Comparison of ENCODE assay signal across 11 cellular contexts in the genomic region with DNA sequence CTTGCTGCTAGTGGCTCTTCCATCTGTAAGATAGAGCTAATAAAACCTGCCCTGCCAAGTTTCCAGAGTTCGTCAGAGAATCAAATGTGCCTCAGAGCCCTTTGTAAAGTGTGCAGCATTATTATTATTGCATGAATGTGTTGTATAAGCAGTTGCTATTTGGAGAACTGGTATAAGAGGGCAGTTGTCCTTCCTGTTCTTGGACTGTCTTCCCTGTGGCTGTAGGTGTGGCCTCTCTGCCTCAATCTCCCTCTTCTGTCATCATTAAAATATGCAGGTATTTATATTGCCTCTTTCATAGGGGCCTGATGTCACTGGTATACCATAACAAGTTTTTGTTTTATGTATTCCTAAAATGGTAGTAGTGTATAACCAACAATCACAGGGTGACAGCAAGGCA. TPM values are rescaled to one million over a fixed set of nuclear protein-coding genes. Genes with fewer than 3 reads are reported as not detected.
DNase-seq lines count a peak whose midpoint lies in the region; ATAC-seq, FAIRE-seq and TF ChIP-seq lines count a peak whose summit lies in the region.
"Had no signal": no experiment of that assay in that cellular context is flagged by ENCODE, and none has a peak within 500 bp of the region (broad histone marks: within the 10 kb centered on the region; RNA-seq: fewer than 3 reads in every experiment).

No MANE protein-coding gene starts in this region.

- no peak for TF ChIP-seq CTCF in osteocyte (IDR thresholded peaks at IDR 0.05)
- TF ChIP-seq CTCF in heart right ventricle (IDR thresholded peaks at IDR 0.05), result no peak

- H3K4me1 Mint-ChIP-seq in activated T-helper 2 cell treated with anti-CD3 and anti-CD28 coated beads, Interferon-gamma antibody, Interleukin-2, Interleukin-4, amounts not matched to agents 10 μg/mL and 5 μg/mL and 100 μg/mL, durations not matched to agents 14 hours and 24 hours and 36 hours (ENCODE audit: low read depth), result peaks cover 68% of the 10 kb centered on the region
- H3K4me1 Mint-ChIP-seq in osteocyte (ENCODE audit: unreplicated experiment), result peaks cover 59% of the 10 kb centered on the region

- intact Hi-C loops in activated T-helper 2 cell treated with anti-CD3 and anti-CD28 coated beads, Interferon-gamma antibody, Interleukin-2, Interleukin-4, amounts not matched to agents 10 μg/mL and 5 μg/mL and 100 μg/mL, durations not matched to agents 14 hours and 24 hours and 36 hours (cut with micrococcal nuclease), result loop anchor here (5.0 to 10.0 kb wide), 4 partner anchors 210 to 825 kb away; partner anchors contain the start of genes MAMLD1 and VMA21
- intact Hi-C loops in heart right ventricle (cut with DNase I), result loop anchor here in 3 of 10 donors (10.0 kb wide), 3 partner anchors 67 to 607 kb away; partner anchors contain the start of gene MAMLD1 (in 1 of the 3)

- no peak for DNase-seq in GM19239 (ENCODE audit: insufficient read length, low spot score)
- DNase-seq in activated T-helper 2 cell treated with anti-CD3 and anti-CD28 coated beads, Interferon-gamma antibody, Interleukin-2, Interleukin-4, amounts not matched to agents 10 μg/mL and 5 μg/mL and 100 μg/mL, durations not matched to agents 14 hours and 24 hours and 36 hours (ENCODE audit: low spot score), result no peak
- DNase-seq in osteocyte (ENCODE audit: extremely low spot score, unreplicated experiment), result no peak
- DNase-seq in heart right ventricle, result no peak
- DNase-seq: anterior cingulate cortex, NCI-H226, SHP77 treated with DMSO at 0.1 percent for 48 hours had no signal

- no peak for ATAC-seq in GM18909 (IDR thresholded peaks at IDR 0.05; ENCODE audit: poor library complexity, unreplicated experiment)
- no peak for ATAC-seq in heart right ventricle
- ATAC-seq in HG03521 (IDR thresholded peaks at IDR 0.05; ENCODE audit: unreplicated experiment), result no peak

- H3K9me3 Mint-ChIP-seq in activated T-helper 2 cell treated with anti-CD3 and anti-CD28 coated beads, Interferon-gamma antibody, Interleukin-2, Interleukin-4, amounts not matched to agents 10 μg/mL and 5 μg/mL and 100 μg/mL, durations not matched to agents 14 hours and 24 hours and 36 hours, result no peaks in the 10 kb centered on the region
- H3K9me3 Mint-ChIP-seq in osteocyte (ENCODE audit: unreplicated experiment), result peaks cover 3% of the 10 kb centered on the region

- H3K27me3 Mint-ChIP-seq in activated T-helper 2 cell treated with anti-CD3 and anti-CD28 coated beads, Interferon-gamma antibody, Interleukin-2, Interleukin-4, amounts not matched to agents 10 μg/mL and 5 μg/mL and 100 μg/mL, durations not matched to agents 14 hours and 24 hours and 36 hours (ENCODE audit: low read depth), result no peaks in the 10 kb centered on the region
- H3K27me3 Mint-ChIP-seq in osteocyte (ENCODE audit: unreplicated experiment), result no peaks in the 10 kb centered on the region

- H3K4me1 ChIP-seq in BLaER1 treated with 17β-estradiol and CSF1 and Interleukin-3, amounts not matched to agents 10 nM and 100 nM, result peaks cover 37 to 66% (median 44%) of the 10 kb centered on the region in 10 experiments
- peaks cover 9 to 30% of the 10 kb centered on the region in 2 donors for H3K4me1 ChIP-seq in muscle layer of duodenum (ENCODE audit: control insufficient read depth in 1 of 2, insufficient read depth in 2 of 2, low read length in 2 of 2)
- peaks cover 0 to 65% (median 21%) of the 10 kb centered on the region in 9 donors for H3K4me1 ChIP-seq in heart right ventricle

- H3K4me2 ChIP-seq in BLaER1 treated with 17β-estradiol and CSF1 and Interleukin-3, amounts not matched to agents 10 nM and 100 nM, result peak overlapping the region in 9 of 11 experiments; percentile 1 to 83 (median 73); a peak in 14 of 22 replicates

- peak overlapping the region in 1 of 11 experiments; percentile 90; a peak in 2 of 22 replicates for H3K27ac ChIP-seq in BLaER1 treated with 17β-estradiol and CSF1 and Interleukin-3, amounts not matched to agents 10 nM and 100 nM
- peak overlapping the region; percentile 46 for H3K27ac ChIP-seq in muscle layer of duodenum (ENCODE audit: low read length)
- H3K27ac ChIP-seq in heart right ventricle, result peak overlapping the region in 4 of 10 donors; percentile 40 to 94 (median 52)

- peak overlapping the region; percentile 82 for H3K4me3 Mint-ChIP-seq in activated T-helper 2 cell treated with anti-CD3 and anti-CD28 coated beads, Interferon-gamma antibody, Interleukin-2, Interleukin-4, amounts not matched to agents 10 μg/mL and 5 μg/mL and 100 μg/mL, durations not matched to agents 14 hours and 24 hours and 36 hours (ENCODE audit: low read depth)
- H3K4me3 Mint-ChIP-seq in osteocyte (ENCODE audit: unreplicated experiment), result no peak overlapping the region

- 30 to 32% methylated on average over 1 of the region's 1 CpG for WGBS in heart right ventricle, 2 donors

- FAIRE-seq in GM19239 (lab: Jason Lieb, UNC), result peak; percentile 64

- H4K20me1 ChIP-seq in BLaER1 treated with 17β-estradiol and CSF1 and Interleukin-3, amounts not matched to agents 10 nM and 100 nM, result peaks cover 0 to 41% (median 16%) of the 10 kb centered on the region in 11 experiments; a peak in 11 of 22 replicates

- no peaks in the 10 kb centered on the region for H3K27me3 ChIP-seq in BLaER1 treated with 17β-estradiol and CSF1 and Interleukin-3, amounts not matched to agents 10 nM and 100 nM
- H3K27me3 ChIP-seq in muscle layer of duodenum (ENCODE audit: low read depth, low read length), result no peaks in the 10 kb centered on the region
- H3K27me3 ChIP-seq in heart right ventricle, result no peaks in the 10 kb centered on the region

- no peak overlapping the region for H3K9ac ChIP-seq in BLaER1 treated with 17β-estradiol and CSF1 and Interleukin-3, amounts not matched to agents 10 nM and 100 nM

- no peaks in the 10 kb centered on the region for H3K36me3 Mint-ChIP-seq in activated T-helper 2 cell treated with anti-CD3 and anti-CD28 coated beads, Interferon-gamma antibody, Interleukin-2, Interleukin-4, amounts not matched to agents 10 μg/mL and 5 μg/mL and 100 μg/mL, durations not matched to agents 14 hours and 24 hours and 36 hours (ENCODE audit: low read depth)
- H3K36me3 Mint-ChIP-seq in osteocyte (ENCODE audit: unreplicated experiment), result peaks cover 2% of the 10 kb centered on the region

- no peaks in the 10 kb centered on the region for H3K36me3 ChIP-seq in BLaER1 treated with 17β-estradiol and CSF1 and Interleukin-3, amounts not matched to agents 10 nM and 100 nM
- H3K36me3 ChIP-seq in muscle layer of duodenum (ENCODE audit: control insufficient read depth in 1 of 2, insufficient read depth in 2 of 2, low read length in 2 of 2) (no peaks in the 10 kb centered on the region), heart right ventricle (no peaks in the 10 kb centered on the region)

- no peak overlapping the region for H3K4me3 ChIP-seq in BLaER1 treated with 17β-estradiol and CSF1 and Interleukin-3, amounts not matched to agents 10 nM and 100 nM
- H3K4me3 ChIP-seq in muscle layer of duodenum (ENCODE audit: low read depth in 1 of 2, low read length in 2 of 2) (no peak overlapping the region), heart right ventricle (no peak overlapping the region)

- H3K27ac Mint-ChIP-seq in activated T-helper 2 cell treated with anti-CD3 and anti-CD28 coated beads, Interferon-gamma antibody, Interleukin-2, Interleukin-4, amounts not matched to agents 10 μg/mL and 5 μg/mL and 100 μg/mL, durations not matched to agents 14 hours and 24 hours and 36 hours, result peak overlapping the region; percentile 94
- H3K27ac Mint-ChIP-seq in osteocyte (ENCODE audit: unreplicated experiment), result no peak overlapping the region

- peaks cover 0 to 6% (median 0%) of the 10 kb centered on the region in 11 experiments; a peak in 2 of 22 replicates for H3K9me3 ChIP-seq in BLaER1 treated with 17β-estradiol and CSF1 and Interleukin-3, amounts not matched to agents 10 nM and 100 nM (replicated peaks in 1 of 11)
- no peaks in the 10 kb centered on the region for H3K9me3 ChIP-seq in muscle layer of duodenum (ENCODE audit: control insufficient read depth in 1 of 2, low read length in 2 of 2)
- H3K9me3 ChIP-seq in heart right ventricle, result no peaks in the 10 kb centered on the region

RNA-seq across cellular contexts. Expression of gene MTM1, which starts 3.8 kb away (rescaled TPM):
- 25.2 and 26.5 TPM in 2 replicates for total RNA-seq in activated T-helper 2 cell treated with anti-CD3 and anti-CD28 coated beads, Interferon-gamma antibody, Interleukin-2, Interleukin-4, amounts not matched to agents 10 μg/mL and 5 μg/mL and 100 μg/mL, durations not matched to agents 14 hours and 24 hours and 36 hours
- total RNA-seq in osteocyte, result 6.7 and 10.2 TPM in 2 replicates
- total RNA-seq in heart right ventricle, result 10 to 100 TPM in 6 of 10 donors, 1 to 10 TPM in 4; 9.2 to 14.0 (median 11.2) TPM
- 1 to 10 TPM; 2.4 to 4.1 TPM for polyA plus RNA-seq in heart right ventricle
